In the genomic region with DNA sequence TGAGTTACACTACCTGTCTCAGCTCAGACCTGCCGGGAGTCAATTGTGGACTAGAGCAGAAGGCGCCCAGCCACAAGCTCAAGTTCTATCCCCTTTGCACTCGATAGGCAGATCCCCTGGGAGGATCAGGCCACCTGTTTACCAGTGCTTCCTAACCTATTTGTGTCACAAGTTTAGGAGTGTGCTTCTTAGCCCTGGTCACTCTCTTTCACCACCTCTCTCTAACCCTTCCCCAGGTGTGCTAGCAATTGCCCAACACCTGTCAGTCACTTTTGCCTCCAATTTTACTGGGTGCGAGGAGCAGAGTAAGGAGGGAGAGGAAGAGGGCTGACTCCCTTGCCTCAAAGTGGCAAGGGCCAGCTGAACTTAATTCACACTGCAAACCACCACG, we compare ENCODE assay signal across 8 cellular contexts. TPM values are rescaled to one million over a fixed set of nuclear protein-coding genes. Genes with fewer than 3 reads are reported as not detected.
A peak's percentile ranks its signal among the peaks of the same experiment; 100 is the strongest.
DNase-seq lines count a peak whose midpoint lies in the region; ATAC-seq and TF ChIP-seq lines count a peak whose summit lies in the region.

No MANE protein-coding gene starts in this region.

- H3K27ac ChIP-seq in HL-60 (replicated peaks), result peak overlapping the region; percentile 84

- no peaks in the 10 kb centered on the region for H3K9me3 Mint-ChIP-seq in activated T-helper 17 cell treated with anti-CD3 and anti-CD28 coated beads, Interleukin-2, amount 50 U/mL, for 72 hours
- no peaks in the 10 kb centered on the region for H3K9me3 Mint-ChIP-seq in stimulated activated naive CD8-positive, alpha-beta T cell treated with anti-CD3 and anti-CD28 coated beads, Interleukin-15, Interleukin-2, amounts not matched to agents 100 ng/mL and 50 ng/mL, for 24 hours

- no peak for ATAC-seq in activated T-helper 17 cell treated with anti-CD3 and anti-CD28 coated beads, Interleukin-2, amount 50 U/mL, for 72 hours (replicated peaks)
- no peak for ATAC-seq in HG02610 (IDR thresholded peaks at IDR 0.05; ENCODE audit: unreplicated experiment)

- H3K36me3 Mint-ChIP-seq in activated T-helper 17 cell treated with anti-CD3 and anti-CD28 coated beads, Interleukin-2, amount 50 U/mL, for 72 hours (ENCODE audit: low read depth), result peaks cover 33% of the 10 kb centered on the region
- peaks cover 25% of the 10 kb centered on the region for H3K36me3 Mint-ChIP-seq in stimulated activated naive CD8-positive, alpha-beta T cell treated with anti-CD3 and anti-CD28 coated beads, Interleukin-15, Interleukin-2, amounts not matched to agents 100 ng/mL and 50 ng/mL, for 24 hours (ENCODE audit: low read depth)

- no peak for TF ChIP-seq CTCF in HL-60 (IDR thresholded peaks at IDR 0.05; ENCODE audit: insufficient read depth, low read length)

- DNase-seq in NCI-H510A treated with DMSO at 0.1 percent for 48 hours (lab: John Stamatoyannopoulos, UW) (peak; percentile 59), NCI-H510A (lab: John Stamatoyannopoulos, UW) (no peak), HL-60 (ENCODE audit: low read depth in 1 of 2, low spot score in 1 of 2) (peak in 1 of 2 experiments; percentile 15), iPS-NIHi11 (ENCODE audit: low spot score) (peak; percentile 13), kidney glomerular epithelial cell (lab: John Stamatoyannopoulos, UW) (no peak)

- peaks cover 11% of the 10 kb centered on the region for H3K4me1 Mint-ChIP-seq in activated T-helper 17 cell treated with anti-CD3 and anti-CD28 coated beads, Interleukin-2, amount 50 U/mL, for 72 hours
- H3K4me1 Mint-ChIP-seq in stimulated activated naive CD8-positive, alpha-beta T cell treated with anti-CD3 and anti-CD28 coated beads, Interleukin-15, Interleukin-2, amounts not matched to agents 100 ng/mL and 50 ng/mL, for 24 hours (ENCODE audit: low read depth), result peaks cover 40% of the 10 kb centered on the region

- no peaks in the 10 kb centered on the region for H3K27me3 Mint-ChIP-seq in activated T-helper 17 cell treated with anti-CD3 and anti-CD28 coated beads, Interleukin-2, amount 50 U/mL, for 72 hours
- H3K27me3 Mint-ChIP-seq in stimulated activated naive CD8-positive, alpha-beta T cell treated with anti-CD3 and anti-CD28 coated beads, Interleukin-15, Interleukin-2, amounts not matched to agents 100 ng/mL and 50 ng/mL, for 24 hours, result no peaks in the 10 kb centered on the region

- H3K4me3 ChIP-seq in HL-60 (replicated peaks; ENCODE audit: insufficient read depth, low read length), result peak overlapping the region; percentile 87

- H3K27ac Mint-ChIP-seq in activated T-helper 17 cell treated with anti-CD3 and anti-CD28 coated beads, Interleukin-2, amount 50 U/mL, for 72 hours, result peak overlapping the region; percentile 95
- peak overlapping the region; percentile 97 for H3K27ac Mint-ChIP-seq in stimulated activated naive CD8-positive, alpha-beta T cell treated with anti-CD3 and anti-CD28 coated beads, Interleukin-15, Interleukin-2, amounts not matched to agents 100 ng/mL and 50 ng/mL, for 24 hours

- no peaks in the 10 kb centered on the region for H3K27me3 ChIP-seq in HL-60 (ENCODE audit: insufficient read depth, poor library complexity, severe bottlenecking)

- peak overlapping the region; percentile 95 for H3K4me3 Mint-ChIP-seq in activated T-helper 17 cell treated with anti-CD3 and anti-CD28 coated beads, Interleukin-2, amount 50 U/mL, for 72 hours
- H3K4me3 Mint-ChIP-seq in stimulated activated naive CD8-positive, alpha-beta T cell treated with anti-CD3 and anti-CD28 coated beads, Interleukin-15, Interleukin-2, amounts not matched to agents 100 ng/mL and 50 ng/mL, for 24 hours, result peak overlapping the region; percentile 94

RNA-seq across cellular contexts. Expression of a gene that starts 0.7 kb away (rescaled TPM):
- total RNA-seq in activated T-helper 17 cell treated with anti-CD3 and anti-CD28 coated beads, Interleukin-2, amount 50 U/mL, for 72 hours, result 10 to 100 TPM; 12.5 to 20.7 TPM

Comparison
In these comparisons a context has a peak if more than half of its experiments do, and no peak if none do; other contexts are left out.
1. DNase-seq: peak in NCI-H510A treated with DMSO at 0.1 percent for 48 hours (single experiment) and iPS-NIHi11 (single experiment); none in NCI-H510A (single experiment) and kidney glomerular epithelial cell (single experiment).